In the genomic region with DNA sequence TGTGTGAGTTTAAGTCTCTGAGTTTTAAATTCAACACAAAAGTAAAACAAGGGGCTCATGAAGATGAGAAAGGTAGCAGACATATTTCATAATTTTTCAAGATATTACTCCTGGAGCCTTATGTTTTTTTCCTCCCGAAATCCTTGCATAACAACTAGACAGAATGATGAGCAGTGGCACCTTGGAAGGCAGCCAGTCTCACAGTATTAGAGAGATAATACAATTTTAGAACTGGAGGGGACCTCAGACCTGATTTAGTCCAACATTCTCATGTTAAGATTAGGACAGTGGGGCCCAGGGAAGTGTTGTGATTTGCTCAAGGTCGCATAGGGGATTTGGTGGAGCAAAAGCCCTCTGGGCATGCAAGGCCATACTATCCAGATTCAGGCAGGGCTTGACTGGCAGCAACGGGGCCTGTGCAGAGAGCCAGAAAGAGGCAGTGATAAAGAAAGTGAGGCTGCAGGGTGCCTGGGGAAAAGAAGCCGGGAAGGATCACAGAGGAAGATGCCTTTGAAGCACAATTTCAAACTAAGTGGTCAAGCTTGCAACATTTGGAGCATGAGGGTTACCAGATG, we compare ENCODE assay signal across 25 cellular contexts. TPM values are rescaled to one million over a fixed set of nuclear protein-coding genes. Genes with fewer than 3 reads are reported as not detected.
DNase-seq lines count a peak whose midpoint lies in the region; ATAC-seq and TF ChIP-seq lines count a peak whose summit lies in the region.
"Had no signal": no experiment of that assay in that cellular context is flagged by ENCODE, and none has a peak within 500 bp of the region (broad histone marks: within the 10 kb centered on the region; RNA-seq: fewer than 3 reads in every experiment).

No MANE protein-coding gene starts in this region.

- peak overlapping the region; percentile 20 for H2AFZ ChIP-seq in parathyroid adenoma

- H3K4me3 ChIP-seq in adipocyte (ENCODE audit: low read length) (no peak overlapping the region), heart right ventricle (peak overlapping the region in 1 of 10 donors; percentile 29), parathyroid adenoma (ENCODE audit: low read depth, low read length) (no peak overlapping the region), spleen (no peak overlapping the region)
- H3K4me3 ChIP-seq: esophagus squamous epithelium, gastrocnemius medialis, psoas muscle, suprapubic skin had no signal

- no peaks in the 10 kb centered on the region for H3K79me2 ChIP-seq in parathyroid adenoma

- peaks cover 11% of the 10 kb centered on the region for H3K27me3 ChIP-seq in adipocyte (replicated peaks; ENCODE audit: control insufficient read depth, insufficient read depth, low read length)
- no peaks in the 10 kb centered on the region for H3K27me3 ChIP-seq in heart right ventricle
- no peaks in the 10 kb centered on the region for H3K27me3 ChIP-seq in parathyroid adenoma (ENCODE audit: control insufficient read depth, insufficient read depth, low read length)
- H3K27me3 ChIP-seq in spleen (replicated peaks in 1 of 7) = no peaks in the 10 kb centered on the region
- H3K27me3 ChIP-seq: brain microvascular endothelial cell, esophagus squamous epithelium, gastrocnemius medialis had no signal

- H3K36me3 ChIP-seq in adipocyte (ENCODE audit: control insufficient read depth, insufficient read depth, low read length, severe bottlenecking) (no peaks in the 10 kb centered on the region), heart right ventricle (no peaks in the 10 kb centered on the region), parathyroid adenoma (ENCODE audit: control insufficient read depth, insufficient read depth, low read length) (no peaks in the 10 kb centered on the region), spleen (no peaks in the 10 kb centered on the region)
- H3K36me3 ChIP-seq: brain microvascular endothelial cell, esophagus squamous epithelium, gastrocnemius medialis, suprapubic skin had no signal

- H3K27ac ChIP-seq in heart right ventricle = peak overlapping the region in 6 of 10 donors; percentile 64 to 78 (median 71)
- no peak overlapping the region for H3K27ac ChIP-seq in parathyroid adenoma
- no peak overlapping the region for H3K27ac ChIP-seq in spleen
- H3K27ac ChIP-seq: brain microvascular endothelial cell, C4-2B, esophagus squamous epithelium, gastrocnemius medialis, psoas muscle, suprapubic skin had no signal

- peak; percentile 74 to 95 (median 88) for ATAC-seq in heart right ventricle
- ATAC-seq: activated CD8-positive, alpha-beta T cell treated with anti-CD3 and anti-CD28 coated beads for 36 hours; activated naive CD8-positive, alpha-beta T cell treated with anti-CD3 and anti-CD28 coated beads, Interleukin-2, amount 50 U/mL, for 24 hours; gastrocnemius medialis; Panc1; psoas muscle; stimulated activated memory B cell treated with anti-CD40 and anti-IgM and Interleukin-4, amounts not matched to agents 10 μg/mL and 1 μg/mL and 100 μg/mL, for 72 hours had no signal

- WGBS in heart right ventricle, 2 donors = 27 to 33% methylated on average over 4 of the region's 4 CpGs
- 64 to 83% (median 72%) methylated on average over 4 of the region's 4 CpGs for WGBS in spleen, 5 donors

- no peak overlapping the region for H3K9ac ChIP-seq in adipocyte (ENCODE audit: low read length)
- no peak overlapping the region for H3K9ac ChIP-seq in parathyroid adenoma

- in situ Hi-C loops in G401 (cut with HindIII; ENCODE audit: low sequenced_read_pairs) = loop anchor here (25.0 kb wide), 1 partner anchor 127 kb away; no protein-coding TSS in a partner anchor

- TF ChIP-seq CTCF in heart right ventricle (IDR thresholded peaks at IDR 0.05) (no peak), parathyroid adenoma (IDR thresholded peaks at IDR 0.05) (no peak), spleen (IDR thresholded peaks at IDR 0.05 in 8 of 11, conservative IDR thresholded peaks at IDR 0.05 in 3 of 11) (no peak)

- H3K4me2 ChIP-seq in parathyroid adenoma (ENCODE audit: low read length) = no peak overlapping the region

- no peak for TF ChIP-seq POLR2A in spleen (IDR thresholded peaks at IDR 0.05)

- intact Hi-C loops in heart right ventricle (cut with DNase I) (loop anchor here in 2 of 10 donors (5.0 kb wide), 2 partner anchors 102 to 132 kb away; a partner anchor contains a TSS), spleen (cut with DNase I; ENCODE audit: low total_unique reads) (no loop called here)

- no peaks in the 10 kb centered on the region for H3K9me3 ChIP-seq in adipocyte (ENCODE audit: control insufficient read depth, low read length)
- no peaks in the 10 kb centered on the region for H3K9me3 ChIP-seq in heart right ventricle
- no peaks in the 10 kb centered on the region for H3K9me3 ChIP-seq in parathyroid adenoma (ENCODE audit: control insufficient read depth, low read length)
- no peaks in the 10 kb centered on the region for H3K9me3 ChIP-seq in spleen
- H3K9me3 ChIP-seq: esophagus squamous epithelium, gastrocnemius medialis, psoas muscle, suprapubic skin had no signal

- peaks cover 14% of the 10 kb centered on the region for H3K4me1 ChIP-seq in adipocyte (ENCODE audit: control insufficient read depth, insufficient read depth, low read length)
- H3K4me1 ChIP-seq in heart right ventricle = peaks cover 0 to 42% (median 14%) of the 10 kb centered on the region in 9 donors
- no peaks in the 10 kb centered on the region for H3K4me1 ChIP-seq in parathyroid adenoma
- no peaks in the 10 kb centered on the region for H3K4me1 ChIP-seq in spleen
- H3K4me1 ChIP-seq: esophagus squamous epithelium, gastrocnemius medialis, psoas muscle had no signal

- peak; percentile 50 for DNase-seq in G401 (ENCODE audit: low spot score)
- DNase-seq in adipocyte (ENCODE audit: low read depth) = peak; percentile 28
- DNase-seq in heart right ventricle = peak in 1 of 2 donors; percentile 45
- no peak for DNase-seq in NAMALWA (ENCODE audit: low spot score)
- DNase-seq in spleen = no peak
- DNase-seq in NCI-H1436 treated with DMSO at 0.1 percent for 48 hours (lab: John Stamatoyannopoulos, UW) = no peak
- DNase-seq: activated CD4-positive, alpha-beta T cell treated with anti-CD3 and anti-CD28 coated beads for 1 hour; activated CD8-positive, alpha-beta T cell treated with anti-CD3 and anti-CD28 coated beads for 36 hours; activated gamma-delta T cell treated with Interleukin-2 at 50 U/mL for 16 hours; activated naive CD8-positive, alpha-beta T cell treated with anti-CD3 and anti-CD28 coated beads, Interleukin-2, amount 50 U/mL, for 24 hours; brain microvascular endothelial cell; cortex of kidney; esophagus squamous epithelium; gastrocnemius medialis; mammary epithelial cell; NCI-H2081 treated with DMSO at 0.1 percent for 48 hours; NCI-H446; NK-92 treated with Interleukin-12 subunit alpha and Interleukin-12 subunit beta, amount 100 ng/mL, for 24 hours; psoas muscle; small intestine had no signal

RNA-seq across cellular contexts. Expression of gene BCL9, which starts 31.4 kb away (rescaled TPM):
- 10.3 and 15.6 TPM in 2 replicates for total RNA-seq in G401 (2014; rRNA removed; shearing (Covaris generic))
- 10 to 100 TPM in 8 of 10 donors, 1 to 10 TPM in 2; 5.5 to 20.7 (median 13.8) TPM for total RNA-seq in heart right ventricle
- 1 to 10 TPM; 3.9 to 6.7 TPM for polyA plus RNA-seq in heart right ventricle
- total RNA-seq in spleen = 10 to 100 TPM in 5 of 7 donors, 1 to 10 TPM in 2; 5.5 to 13.9 (median 11.6) TPM
- polyA plus RNA-seq in spleen = 1 to 10 TPM in 1 of 3 donors, under 1 TPM in 2; 0.70 to 3.3 (median 0.91) TPM

Comparison
In these comparisons a context has a peak if more than half of its experiments do, and no peak if none do; other contexts are left out.
1. DNase-seq: peak in G401 (single experiment) and adipocyte (single experiment); none in NAMALWA (single experiment), spleen (single experiment) and NCI-H1436 treated with DMSO at 0.1 percent for 48 hours (single experiment).
2. H3K27ac ChIP-seq: peak in heart right ventricle (6 of 10); none in parathyroid adenoma (single experiment) and spleen (0 of 8).